8 cellular contexts compared by ENCODE assay signal in the genomic region with DNA sequence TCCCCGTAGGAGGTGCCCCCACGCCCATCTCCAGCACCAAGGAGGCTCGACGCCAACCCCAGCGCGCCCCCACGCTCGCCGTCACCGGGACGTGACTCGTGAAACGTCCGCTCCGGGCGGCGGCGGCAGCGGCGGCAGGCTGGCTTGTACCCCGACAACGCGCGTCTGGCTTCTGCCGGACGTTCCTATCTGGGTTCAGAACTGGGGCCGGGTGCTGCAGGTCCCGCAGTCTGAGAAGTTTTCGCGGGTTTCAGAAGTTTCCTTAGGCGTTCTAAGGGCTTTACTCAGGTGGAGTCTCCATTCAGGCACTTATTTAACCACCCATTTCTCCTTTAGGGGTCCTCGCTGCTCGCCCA. TPM values are rescaled to one million over a fixed set of nuclear protein-coding genes. Genes with fewer than 3 reads are reported as not detected.
DNase-seq lines count a peak whose midpoint lies in the region; ATAC-seq, FAIRE-seq and TF ChIP-seq lines count a peak whose summit lies in the region.

No MANE protein-coding gene starts in this region.

- peak; percentile 94 for FAIRE-seq in GM12892 (lab: Jason Lieb, UNC)

- H3K27ac Mint-ChIP-seq in GM23338 (peak overlapping the region; percentile 99), chondrocyte (ENCODE audit: unreplicated experiment) (peak overlapping the region; percentile 99)

- peaks cover 13% of the 10 kb centered on the region for H3K27me3 Mint-ChIP-seq in GM23338 (ENCODE audit: insufficient read depth, low read depth, poor library complexity)
- no peaks in the 10 kb centered on the region for H3K27me3 Mint-ChIP-seq in chondrocyte (ENCODE audit: low read depth)

- peak overlapping the region; percentile 56 for H2AFZ ChIP-seq in GM23338
- peak overlapping the region; percentile 96 for H2AFZ ChIP-seq in Loucy (ENCODE audit: low read length)

- H3K9ac ChIP-seq in Loucy (ENCODE audit: low read depth, low read length, poor library complexity, severe bottlenecking) = peak overlapping the region; percentile 82

- WGBS in lower leg skin, 2 donors = 1 to 2% methylated on average over 17 to 33 of the region's 33 CpGs

- H3K9me2 ChIP-seq in GM23338 (ENCODE audit: insufficient read depth) = no peaks in the 10 kb centered on the region
- H3K9me2 ChIP-seq in Loucy (replicated peaks; ENCODE audit: low read depth, low read length) = no peaks in the 10 kb centered on the region

- no peaks in the 10 kb centered on the region for H3K27me3 ChIP-seq in GM23338 (ENCODE audit: insufficient read depth)
- no peaks in the 10 kb centered on the region for H3K27me3 ChIP-seq in Loucy (ENCODE audit: insufficient read depth, low read length, poor library complexity, severe bottlenecking)

- H3K9me3 ChIP-seq in Loucy (ENCODE audit: insufficient read depth, low read depth, low read length) = no peaks in the 10 kb centered on the region

- H3K27ac ChIP-seq in GM23338 (ENCODE audit: low read depth) = peak overlapping the region; percentile 78

- intact Hi-C loops in lower leg skin (cut with DNase I; ENCODE audit: low total_unique reads) = no loop called here

- H3K79me2 ChIP-seq in GM23338 (replicated peaks; ENCODE audit: insufficient read depth) (peaks cover 38% of the 10 kb centered on the region), Loucy (ENCODE audit: insufficient read depth, low read length) (peaks cover 52% of the 10 kb centered on the region)

- peaks cover 33% of the 10 kb centered on the region for H4K20me1 ChIP-seq in GM23338 (replicated peaks; ENCODE audit: insufficient read depth)
- H4K20me1 ChIP-seq in Loucy (ENCODE audit: insufficient read depth, low read length, poor library complexity, severe bottlenecking) = peaks cover 38% of the 10 kb centered on the region

- TF ChIP-seq CTCF in GM23338 (conservative IDR thresholded peaks at IDR 0.05; ENCODE audit: low read depth in 2 of 2) = no peak
- no peak for TF ChIP-seq CTCF in Loucy (conservative IDR thresholded peaks at IDR 0.05; ENCODE audit: low read length)
- TF ChIP-seq CTCF in chondrocyte (IDR thresholded peaks at IDR 0.05) = no peak
- TF ChIP-seq CTCF in lower leg skin (IDR thresholded peaks at IDR 0.05) = no peak

- H3K4me2 ChIP-seq in GM23338 = peak overlapping the region; percentile 90
- H3K4me2 ChIP-seq in Loucy (ENCODE audit: low read depth, low read length, poor library complexity, severe bottlenecking) = peak overlapping the region; percentile 97

- H3F3A ChIP-seq in GM23338 (replicated peaks; ENCODE audit: low read depth) (peaks cover 20% of the 10 kb centered on the region), Loucy (ENCODE audit: low read depth) (no peaks in the 10 kb centered on the region)

- H3K36me3 Mint-ChIP-seq in GM23338 (ENCODE audit: low read depth) = peaks cover 21% of the 10 kb centered on the region
- peaks cover 3% of the 10 kb centered on the region for H3K36me3 Mint-ChIP-seq in chondrocyte (ENCODE audit: low read depth)

- H3K4me3 Mint-ChIP-seq in GM23338 (peak overlapping the region; percentile 94), chondrocyte (ENCODE audit: unreplicated experiment) (peak overlapping the region; percentile 92)

- DNase-seq in GM12892 (ENCODE audit: insufficient read length) (peak; percentile 80), GM23338 (ENCODE audit: low spot score) (no peak), chondrocyte (ENCODE audit: low spot score) (no peak), lower leg skin (ENCODE audit: low spot score in 2 of 2) (peak; percentile 77 to 97), cortex of kidney (lab: John Stamatoyannopoulos, UW) (no peak)
- DNase-seq in activated CD4-positive, CD25-positive, alpha-beta regulatory T cell (lab: John Stamatoyannopoulos, UW) = peak; percentile 69 to 77 (median 76)
- peak; percentile 71 to 74 (median 72) for DNase-seq in stimulated activated CD4-positive, alpha-beta T cell treated with anti-CD3 and anti-CD28 coated beads, TNF-alpha, amount 100 ng/mL, for 4 hours (ENCODE audit: low read depth in 3 of 3)

- H3K4me1 Mint-ChIP-seq in GM23338 = peaks cover 39% of the 10 kb centered on the region
- H3K4me1 Mint-ChIP-seq in chondrocyte (ENCODE audit: low read depth) = peaks cover 42% of the 10 kb centered on the region

- H3K4me3 ChIP-seq in GM23338 (peak overlapping the region; percentile 67), Loucy (ENCODE audit: low read length, poor library complexity, severe bottlenecking) (peak overlapping the region; percentile 97), lower leg skin (ENCODE audit: low read depth, poor library complexity, severe bottlenecking) (peak overlapping the region; percentile 29)

- ATAC-seq in GM23338 = peak; percentile 15

- peak; percentile 54; the same call in 1 of the 2 replicates for TF ChIP-seq POLR2A in GM12892 (IDR thresholded peaks at IDR 0.05; ENCODE audit: low read depth, low read length)
- no peak for TF ChIP-seq POLR2A in lower leg skin (IDR thresholded peaks at IDR 0.05)

- H3K9me3 Mint-ChIP-seq in GM23338 = no peaks in the 10 kb centered on the region
- no peaks in the 10 kb centered on the region for H3K9me3 Mint-ChIP-seq in chondrocyte (ENCODE audit: low read depth)

- H3K4me1 ChIP-seq in GM23338 (ENCODE audit: insufficient read depth) (peaks cover 26% of the 10 kb centered on the region), Loucy (ENCODE audit: insufficient read depth, low read length, poor library complexity, severe bottlenecking) (peaks cover 42% of the 10 kb centered on the region)

- peaks cover 7% of the 10 kb centered on the region; the same call in 1 of the 2 replicates for H3K36me3 ChIP-seq in GM23338 (ENCODE audit: insufficient read depth)
- H3K36me3 ChIP-seq in Loucy (ENCODE audit: insufficient read depth, low read length) = no peaks in the 10 kb centered on the region; the same call in 1 of the 2 replicates

TF ChIP-seq in GM23338, 12 proteins besides CTCF, POLR2A, EP300 and RAD21 (continues in another document):
- TF ChIP-seq POLR2AphosphoS5 (IDR thresholded peaks at IDR 0.05; ENCODE audit: low read depth) = no peak; the same call in 1 of the 2 replicates

RNA-seq across cellular contexts. Expression of a gene that starts 0.7 kb away (rescaled TPM):
- 61.6 TPM for polyA plus RNA-seq in GM12892 (2012; ENCODE audit: missing spikeins)
- 103 and 117 TPM in 2 replicates for total RNA-seq in GM23338 (2014; rRNA removed; shearing (Covaris generic))
- 32.2 TPM in 2 replicates for polyA plus RNA-seq in GM23338 (2016; fragmentation: Nextera tagmentation; extraction: Ambion mirVana)
- total RNA-seq in chondrocyte (101 to 110 TPM (median 108 TPM) in 3 replicates), lower leg skin (10 to 100 TPM; 56.0 to 87.2 (median 76.4) TPM)

RNA-seq across cellular contexts. Expression of a gene that starts 42.5 kb away (rescaled TPM):
- polyA plus RNA-seq in GM12892 (2012; ENCODE audit: missing spikeins) = 1.7 TPM
- total RNA-seq in GM23338 (2014; rRNA removed; shearing (Covaris generic)) = 118 and 129 TPM in 2 replicates
- 5.9 TPM in 2 replicates for polyA plus RNA-seq in GM23338 (2016; fragmentation: Nextera tagmentation; extraction: Ambion mirVana)
- total RNA-seq in chondrocyte (38.7 to 41.8 TPM (median 39.0 TPM) in 3 replicates), lower leg skin (10 to 100 TPM; 24.5 to 32.7 (median 29.3) TPM)

Comparison
In these comparisons a context has a peak if more than half of its experiments do, and no peak if none do; other contexts are left out.
1. DNase-seq: peak in GM12892 (single experiment), activated CD4-positive, CD25-positive, alpha-beta regulatory T cell (4 of 4), lower leg skin (2 of 2) and stimulated activated CD4-positive, alpha-beta T cell treated with anti-CD3 and anti-CD28 coated beads, TNF-alpha, amount 100 ng/mL, for 4 hours (3 of 3); none in GM23338 (single experiment), chondrocyte (single experiment) and cortex of kidney (single experiment).
2. H3K4me3 ChIP-seq: peak in every context shown above with its lines; median percentile 97 in Loucy; 67 in GM23338; 29 in lower leg skin.